ENCODE assay signal across 29 cellular contexts in genomic region chr1:201861448-201861847, GRCh38. TPM values are rescaled to one million over a fixed set of nuclear protein-coding genes. Genes with fewer than 3 reads are reported as not detected.
"Had no signal": no experiment of that assay in that cellular context is flagged by ENCODE, and none has a peak within 500 bp of the region (broad histone marks: within the 10 kb centered on the region; RNA-seq: fewer than 3 reads in every experiment).

No MANE protein-coding gene starts in this region.

- DNase-seq: activated CD4-positive, alpha-beta T cell treated with anti-CD3 and anti-CD28 coated beads for 4 hours; activated CD4-positive, alpha-beta T cell treated with anti-CD3 and anti-CD28 coated beads, Interleukin-2, amount 50 U/mL, for 4 hours; activated effector memory CD4-positive, alpha-beta T cell treated with anti-CD3 and anti-CD28 coated beads, Interleukin-2, amount 50 U/mL, for 16 hours; activated naive CD4-positive, alpha-beta T cell treated with anti-CD3 and anti-CD28 coated beads for 36 hours; activated naive CD8-positive, alpha-beta T cell treated with anti-CD3 and anti-CD28 coated beads for 36 hours; activated T-cell treated with anti-CD3 and anti-CD28 coated beads for 4 hours; adrenal gland; cortex of kidney; effector memory CD8-positive, alpha-beta T cell; foreskin melanocyte; heart right ventricle; left lung; lower lobe of right lung; mesendoderm; mucosa of descending colon; right cardiac atrium; spleen; stimulated activated CD4-positive, alpha-beta T cell treated with anti-CD3 and anti-CD28 coated beads, Interleukin-2, amount 100 ng/mL, for 48 hours; stimulated activated naive CD4-positive, alpha-beta T cell treated with Interleukin-2 at 50 U/mL for 16 hours; T-helper 9 cell; uterus had no signal

- H3K4me3 Mint-ChIP-seq: activated naive CD4-positive, alpha-beta T cell treated with anti-CD3 and anti-CD28 coated beads for 36 hours; activated naive CD8-positive, alpha-beta T cell treated with anti-CD3 and anti-CD28 coated beads for 36 hours; brain; effector memory CD8-positive, alpha-beta T cell; natural killer cell treated with Interleukin-12 subunit alpha and Interleukin-12 subunit beta and Interleukin-15 and Interleukin-18, amount 100 ng/mL, for 72 hours; type B pancreatic cell had no signal

- H3K27ac Mint-ChIP-seq: activated naive CD4-positive, alpha-beta T cell treated with anti-CD3 and anti-CD28 coated beads for 36 hours; activated naive CD8-positive, alpha-beta T cell treated with anti-CD3 and anti-CD28 coated beads for 36 hours; brain; effector memory CD8-positive, alpha-beta T cell; natural killer cell treated with Interleukin-12 subunit alpha and Interleukin-12 subunit beta and Interleukin-15 and Interleukin-18, amount 100 ng/mL, for 72 hours; type B pancreatic cell had no signal

- H3K36me3 ChIP-seq: uterus had no signal

- H3K27me3 ChIP-seq: adrenal gland, ascending aorta, heart right ventricle, left lung, spleen, uterus had no signal

- H3K9me3 Mint-ChIP-seq: activated naive CD4-positive, alpha-beta T cell treated with anti-CD3 and anti-CD28 coated beads for 36 hours; activated naive CD8-positive, alpha-beta T cell treated with anti-CD3 and anti-CD28 coated beads for 36 hours; brain; effector memory CD8-positive, alpha-beta T cell; natural killer cell treated with Interleukin-12 subunit alpha and Interleukin-12 subunit beta and Interleukin-15 and Interleukin-18, amount 100 ng/mL, for 72 hours; type B pancreatic cell had no signal

- H3K4me1 ChIP-seq: adrenal gland, ascending aorta, lower lobe of right lung, spleen, uterus had no signal

- FAIRE-seq: endothelial cell of umbilical vein, TTC549 had no signal

- ATAC-seq: effector memory CD8-positive, alpha-beta T cell; heart right ventricle; left lung; lower lobe of right lung; mucosa of descending colon; natural killer cell treated with Interleukin-12 subunit alpha and Interleukin-12 subunit beta and Interleukin-15 and Interleukin-18, amount 100 ng/mL, for 72 hours; right cardiac atrium had no signal

- H3K27ac ChIP-seq: adrenal gland, ascending aorta, heart right ventricle, left lung, lower lobe of right lung, spleen, thoracic aorta, uterus, VCaP had no signal

- H3K4me3 ChIP-seq: adrenal gland, ascending aorta, heart right ventricle, left lung, lower lobe of right lung, mucosa of descending colon, spleen, thoracic aorta, uterus had no signal

- H3K4me1 Mint-ChIP-seq: brain had no signal

- H3K27me3 Mint-ChIP-seq: activated naive CD8-positive, alpha-beta T cell treated with anti-CD3 and anti-CD28 coated beads for 36 hours; brain; effector memory CD8-positive, alpha-beta T cell; natural killer cell treated with Interleukin-12 subunit alpha and Interleukin-12 subunit beta and Interleukin-15 and Interleukin-18, amount 100 ng/mL, for 72 hours; type B pancreatic cell had no signal

- H3K9me3 ChIP-seq: adrenal gland, ascending aorta, heart right ventricle, left lung, lower lobe of right lung, mucosa of descending colon, spleen, thoracic aorta, uterus had no signal

RNA-seq across cellular contexts. Expression of gene SHISA4, which starts 27.2 kb away (rescaled TPM):
- total RNA-seq: activated naive CD8-positive, alpha-beta T cell treated with anti-CD3 and anti-CD28 coated beads for 36 hours had no signal
